In genomic region chr7:121298831-121299239, GRCh38 we compare ENCODE assay signal across 30 cellular contexts. TPM values are rescaled to one million over a fixed set of nuclear protein-coding genes. Genes with fewer than 3 reads are reported as not detected.
"Had no signal": no experiment of that assay in that cellular context is flagged by ENCODE, and none has a peak within 500 bp of the region (broad histone marks: within the 10 kb centered on the region; RNA-seq: fewer than 3 reads in every experiment).

No MANE protein-coding gene starts in this region.

- DNase-seq: activated CD4-positive, alpha-beta T cell treated with anti-CD3 and anti-CD28 coated beads, Interleukin-2, amount 10 ng/mL, durations not matched to agents 24 days and 14 days; activated CD8-positive, alpha-beta memory T cell treated with anti-CD3 and anti-CD28 coated beads, Interleukin-2, amount 10 ng/mL, durations not matched to agents 7 days and 5 days; activated CD8-positive, alpha-beta T cell treated with anti-CD3 and anti-CD28 coated beads for 36 hours; activated gamma-delta T cell treated with Interleukin-2 at 50 U/mL for 16 hours; activated T-cell treated with anti-CD3 and anti-CD28 coated beads for 4 hours; aorta; central memory CD4-positive, alpha-beta T cell; dermis blood vessel endothelial cell; effector CD8-positive, alpha-beta T cell; erythroblast; foreskin keratinocyte; glutamatergic neuron; immature natural killer cell; kidney glomerular epithelial cell; left lung; nephron progenitor cell; right cardiac atrium; stimulated activated CD4-positive, alpha-beta T cell treated with anti-CD3 and anti-CD28 coated beads, Interleukin-1b, Interleukin-23, amount 100 ng/mL, for 48 hours; stomach; T-helper 2 cell had no signal

- H3K4me1 ChIP-seq: left lung, parathyroid adenoma, stomach, tibial nerve had no signal

- H3K4me2 ChIP-seq: hepatocyte had no signal

- H3K4me3 ChIP-seq: hepatocyte, left lung, stomach, suprapubic skin, tibial nerve had no signal

- H2AFZ ChIP-seq: hepatocyte, parathyroid adenoma had no signal

- H3K27me3 ChIP-seq: foreskin keratinocyte, hepatocyte, left lung, stomach, suprapubic skin, tibial nerve had no signal

- ATAC-seq: activated CD4-positive, CD25-positive, alpha-beta regulatory T cell treated with anti-CD3 and anti-CD28 coated beads, Interleukin-2, amount 50 U/mL, for 24 hours; activated CD8-positive, alpha-beta memory T cell treated with anti-CD3 and anti-CD28 coated beads, Interleukin-2, amount 10 ng/mL, durations not matched to agents 7 days and 5 days; activated CD8-positive, alpha-beta T cell treated with anti-CD3 and anti-CD28 coated beads for 36 hours; foreskin keratinocyte; left lung; right cardiac atrium; stimulated activated effector memory CD8-positive, alpha-beta T cell treated with anti-CD3 and anti-CD28 coated beads, Interleukin-12 subunit alpha, Interleukin-12 subunit beta, amount 100 ng/mL, for 72 hours had no signal

- H3K36me3 ChIP-seq: left lung had no signal

- H3K27ac Mint-ChIP-seq: activated CD4-positive, alpha-beta T cell treated with anti-CD3 and anti-CD28 coated beads, Interleukin-2, amount 10 ng/mL, durations not matched to agents 24 days and 14 days; activated CD8-positive, alpha-beta memory T cell treated with anti-CD3 and anti-CD28 coated beads, Interleukin-2, amount 10 ng/mL, durations not matched to agents 7 days and 5 days; activated CD8-positive, alpha-beta T cell treated with anti-CD3 and anti-CD28 coated beads for 36 hours; activated naive CD4-positive, alpha-beta T cell treated with anti-CD3 and anti-CD28 coated beads, Interleukin-2, amount 50 U/mL, for 24 hours; immature natural killer cell; nephron progenitor cell; stimulated activated effector memory CD8-positive, alpha-beta T cell treated with anti-CD3 and anti-CD28 coated beads, Interleukin-12 subunit alpha, Interleukin-12 subunit beta, amount 100 ng/mL, for 72 hours had no signal

- H3K36me3 Mint-ChIP-seq: activated CD8-positive, alpha-beta memory T cell treated with anti-CD3 and anti-CD28 coated beads, Interleukin-2, amount 10 ng/mL, durations not matched to agents 7 days and 5 days; activated naive CD4-positive, alpha-beta T cell treated with anti-CD3 and anti-CD28 coated beads, Interleukin-2, amount 50 U/mL, for 24 hours; immature natural killer cell; stimulated activated effector memory CD8-positive, alpha-beta T cell treated with anti-CD3 and anti-CD28 coated beads, Interleukin-12 subunit alpha, Interleukin-12 subunit beta, amount 100 ng/mL, for 72 hours had no signal

- H3K79me2 ChIP-seq: hepatocyte, parathyroid adenoma had no signal

- H3K9ac ChIP-seq: parathyroid adenoma had no signal

- H3K9me3 Mint-ChIP-seq: activated CD4-positive, alpha-beta T cell treated with anti-CD3 and anti-CD28 coated beads, Interleukin-2, amount 10 ng/mL, durations not matched to agents 24 days and 14 days; activated CD8-positive, alpha-beta T cell treated with anti-CD3 and anti-CD28 coated beads for 36 hours; activated naive CD4-positive, alpha-beta T cell treated with anti-CD3 and anti-CD28 coated beads, Interleukin-2, amount 50 U/mL, for 24 hours; nephron progenitor cell had no signal

- H3K4me1 Mint-ChIP-seq: activated CD4-positive, alpha-beta T cell treated with anti-CD3 and anti-CD28 coated beads, Interleukin-2, amount 10 ng/mL, durations not matched to agents 24 days and 14 days; activated CD8-positive, alpha-beta memory T cell treated with anti-CD3 and anti-CD28 coated beads, Interleukin-2, amount 10 ng/mL, durations not matched to agents 7 days and 5 days; activated naive CD4-positive, alpha-beta T cell treated with anti-CD3 and anti-CD28 coated beads, Interleukin-2, amount 50 U/mL, for 24 hours; immature natural killer cell; nephron progenitor cell; stimulated activated effector memory CD8-positive, alpha-beta T cell treated with anti-CD3 and anti-CD28 coated beads, Interleukin-12 subunit alpha, Interleukin-12 subunit beta, amount 100 ng/mL, for 72 hours had no signal

- H3K27ac ChIP-seq: hepatocyte, left lung, parathyroid adenoma, stomach, suprapubic skin, tibial nerve, VCaP had no signal

- H3K4me3 Mint-ChIP-seq: activated CD4-positive, alpha-beta T cell treated with anti-CD3 and anti-CD28 coated beads, Interleukin-2, amount 10 ng/mL, durations not matched to agents 24 days and 14 days; activated CD8-positive, alpha-beta memory T cell treated with anti-CD3 and anti-CD28 coated beads, Interleukin-2, amount 10 ng/mL, durations not matched to agents 7 days and 5 days; activated CD8-positive, alpha-beta T cell treated with anti-CD3 and anti-CD28 coated beads for 36 hours; activated naive CD4-positive, alpha-beta T cell treated with anti-CD3 and anti-CD28 coated beads, Interleukin-2, amount 50 U/mL, for 24 hours; immature natural killer cell; nephron progenitor cell; stimulated activated effector memory CD8-positive, alpha-beta T cell treated with anti-CD3 and anti-CD28 coated beads, Interleukin-12 subunit alpha, Interleukin-12 subunit beta, amount 100 ng/mL, for 72 hours had no signal

- H3K9me3 ChIP-seq: left lung, stomach, suprapubic skin, tibial nerve had no signal

RNA-seq across cellular contexts. Expression of gene WNT16, which starts 30.0 kb away (rescaled TPM):
- total RNA-seq: activated CD4-positive, alpha-beta T cell treated with anti-CD3 and anti-CD28 coated beads, Interleukin-2, amount 10 ng/mL, durations not matched to agents 24 days and 14 days; activated CD8-positive, alpha-beta memory T cell treated with anti-CD3 and anti-CD28 coated beads, Interleukin-2, amount 10 ng/mL, durations not matched to agents 7 days and 5 days; activated CD8-positive, alpha-beta T cell treated with anti-CD3 and anti-CD28 coated beads for 36 hours; aorta; dermis blood vessel endothelial cell; foreskin keratinocyte; left lung; pulmonary artery endothelial cell; right cardiac atrium had no signal
- polyA plus RNA-seq: aorta, foreskin keratinocyte, immature natural killer cell, right cardiac atrium, urinary bladder had no signal
